8 cellular contexts compared by ENCODE assay signal in genomic region chr12:48957141-48958048, GRCh38. TPM values are rescaled to one million over a fixed set of nuclear protein-coding genes. Genes with fewer than 3 reads are reported as not detected.
A peak's percentile ranks its signal among the peaks of the same experiment; 100 is the strongest.
DNase-seq lines count a peak whose midpoint lies in the region; FAIRE-seq and TF ChIP-seq lines count a peak whose summit lies in the region.

ARF3 (minus strand) TSS chr12:48957487; CDS start chr12:48941095, 16,392 bp downstream.

- peak within 1 kb of the TSS; percentile 86 for H3K27ac Mint-ChIP-seq in activated naive CD4-positive, alpha-beta T cell treated with anti-CD3 and anti-CD28 coated beads for 36 hours

- no peaks in the 10 kb centered on the region for H3K9me3 Mint-ChIP-seq in activated naive CD4-positive, alpha-beta T cell treated with anti-CD3 and anti-CD28 coated beads for 36 hours

- TF ChIP-seq CTCF in neutrophil (IDR thresholded peaks at IDR 0.05) (peak; percentile 20), subcutaneous adipose tissue (IDR thresholded peaks at IDR 0.05; ENCODE audit: low read depth) (no peak)

- peak within 1 kb of the TSS; percentile 85 to 94 for H3K4me3 ChIP-seq in neutrophil (ENCODE audit: low read depth in 1 of 2, low read length in 1 of 2)

- H3K36me3 Mint-ChIP-seq in activated naive CD4-positive, alpha-beta T cell treated with anti-CD3 and anti-CD28 coated beads for 36 hours (ENCODE audit: low read depth), result peaks cover 9% of the 10 kb centered on the region

- no peak for FAIRE-seq in frontal cortex (lab: Jason Lieb, UNC)

- H3K36me3 ChIP-seq in ES-I3 (ENCODE audit: insufficient read depth, low read length) (peaks cover 9% of the 10 kb centered on the region), neutrophil (peaks cover 12% of the 10 kb centered on the region)

- H3K9me3 ChIP-seq in ES-I3 (ENCODE audit: control insufficient read depth, insufficient read depth, low read length) (no peaks in the 10 kb centered on the region), neutrophil (no peaks in the 10 kb centered on the region)

- peaks cover 13% of the 10 kb centered on the region for H3K4me1 ChIP-seq in ES-I3 (ENCODE audit: insufficient read depth, low read length)
- H3K4me1 ChIP-seq in neutrophil (ENCODE audit: control insufficient read depth in 1 of 2, insufficient read depth in 1 of 2, low read depth in 1 of 2, low read length in 1 of 2), result peaks cover 39 to 40% of the 10 kb centered on the region in 2 experiments

- peak within 1 kb of the TSS; percentile 86 for H3K27ac ChIP-seq in neutrophil

- intact Hi-C loops in activated naive CD4-positive, alpha-beta T cell treated with anti-CD3 and anti-CD28 coated beads for 36 hours (cut with micrococcal nuclease), result loop anchor here (1.0 to 2.0 kb wide), 3 partner anchors 13 to 231 kb away; partner anchors contain the start of genes DDX23, TUBA1A and WNT10B

- H3K9ac ChIP-seq in ES-I3 (ENCODE audit: low read depth, low read length), result peak within 1 kb of the TSS; percentile 95

- CTCF ChIA-PET in activated naive CD4-positive, alpha-beta T cell treated with anti-CD3 and anti-CD28 coated beads for 36 hours (lab: Charles Lee), result interaction anchor here (0.5 to 3.5 kb wide), 15 partner anchors 9 to 131 kb away, joined by 3 to 19 read pairs (median 3); partner anchors contain the start of gene WNT1

- peaks cover 2% of the 10 kb centered on the region for H3K27me3 Mint-ChIP-seq in activated naive CD4-positive, alpha-beta T cell treated with anti-CD3 and anti-CD28 coated beads for 36 hours (ENCODE audit: low read depth)

- peak within 1 kb of the TSS; percentile 97 for H3K4me3 Mint-ChIP-seq in activated naive CD4-positive, alpha-beta T cell treated with anti-CD3 and anti-CD28 coated beads for 36 hours

- peak; percentile 91 for DNase-seq in HCEC 1CT
- peak; percentile 95 for DNase-seq in NAMALWA (ENCODE audit: low spot score)
- DNase-seq in SK-N-DZ (ENCODE audit: low spot score), result peak; percentile 95
- DNase-seq in activated naive CD4-positive, alpha-beta T cell treated with anti-CD3 and anti-CD28 coated beads for 36 hours, result peak; percentile 95
- peak; percentile 86 to 96 for DNase-seq in frontal cortex (ENCODE audit: low spot score in 2 of 2)

- peaks cover 29% of the 10 kb centered on the region for H3K4me1 Mint-ChIP-seq in activated naive CD4-positive, alpha-beta T cell treated with anti-CD3 and anti-CD28 coated beads for 36 hours (ENCODE audit: low read depth)

- peaks cover 28% of the 10 kb centered on the region for H3K27me3 ChIP-seq in neutrophil

RNA-seq across cellular contexts. Expression of gene ARF3, which starts in this region (rescaled TPM):
- 50.5 and 67.3 TPM in 2 replicates for polyA plus RNA-seq in SK-N-DZ (2014; cell fraction: cytosol; rRNA removed)
- 28.8 and 38.4 TPM in 2 replicates for polyA plus RNA-seq in SK-N-DZ (2014; cell fraction: nucleus; rRNA removed)
- total RNA-seq in activated naive CD4-positive, alpha-beta T cell treated with anti-CD3 and anti-CD28 coated beads for 36 hours, result 10 to 100 TPM; 84.4 to 87.3 TPM
- 67.7 TPM for total RNA-seq in frontal cortex
- 10 to 100 TPM; 39.9 to 58.4 (median 48.5) TPM for total RNA-seq in subcutaneous adipose tissue

Comparison
In these comparisons a context has a peak if more than half of its experiments do, and no peak if none do; other contexts are left out.
1. Peak in every context shown above with its lines: DNase-seq, H3K4me3 ChIP-seq and H3K27ac ChIP-seq.